ENCODE assay signal across 1 cellular context in the genomic region with DNA sequence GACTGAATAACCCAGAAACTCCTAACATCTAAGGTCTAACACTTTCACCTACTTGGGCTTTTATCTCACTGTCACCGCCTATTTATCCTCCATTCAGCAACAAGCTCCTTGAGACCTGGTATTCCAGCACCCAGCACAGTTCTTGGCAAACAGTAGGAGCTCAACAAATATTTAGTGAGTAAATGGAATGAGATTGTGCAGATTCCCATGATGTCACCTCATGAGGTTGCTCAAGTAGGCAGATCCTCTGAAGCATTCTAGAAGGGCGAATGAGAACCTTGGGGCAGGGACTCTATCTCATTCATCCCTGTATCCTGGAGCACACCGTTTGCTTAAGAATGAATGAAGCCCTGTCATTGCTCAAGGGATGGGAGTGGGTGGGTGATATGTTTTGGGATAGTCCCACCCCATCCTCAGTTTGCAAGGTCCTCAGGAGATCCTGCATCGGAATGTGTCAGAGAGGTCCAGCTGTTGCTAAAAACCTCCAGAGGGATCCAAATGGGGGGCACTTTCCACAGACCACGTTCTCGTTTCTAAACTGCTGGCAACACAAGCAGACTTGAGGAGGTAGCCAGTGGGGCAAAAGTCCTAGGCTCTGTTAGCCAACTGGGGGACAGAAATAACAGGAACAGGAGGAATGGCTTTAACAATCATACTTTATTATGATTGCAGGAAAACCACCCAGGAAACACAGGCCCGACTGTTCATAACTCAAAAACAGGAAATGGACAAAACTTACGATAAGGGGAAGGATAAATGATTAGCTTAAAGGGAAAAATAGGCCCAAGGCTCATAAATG.
TF ChIP-seq lines count a peak whose summit lies in the region.

No MANE protein-coding gene starts in this region.

TF ChIP-seq in GM23338, 12 proteins besides CTCF, POLR2A, EP300 and RAD21 (continued from another document):
- TF ChIP-seq ZNF462 (CRISPR knock-in tag; IDR thresholded peaks at IDR 0.05): no peak
- no peak for TF ChIP-seq ZNF331 (CRISPR knock-in tag; IDR thresholded peaks at IDR 0.05; ENCODE audit: low read depth)
- TF ChIP-seq ZNF114 (CRISPR knock-in tag; IDR thresholded peaks at IDR 0.05): no peak
